ENCODE assay signal across 23 cellular contexts in genomic region chr6:3285049-3285639, GRCh38. TPM values are rescaled to one million over a fixed set of nuclear protein-coding genes. Genes with fewer than 3 reads are reported as not detected.
DNase-seq lines count a peak whose midpoint lies in the region; ATAC-seq, FAIRE-seq and TF ChIP-seq lines count a peak whose summit lies in the region.
"Had no signal": no experiment of that assay in that cellular context is flagged by ENCODE, and none has a peak within 500 bp of the region (broad histone marks: within the 10 kb centered on the region; RNA-seq: fewer than 3 reads in every experiment).

No MANE protein-coding gene starts in this region.

- no peak for TF ChIP-seq POLR2A in ovary (IDR thresholded peaks at IDR 0.05)
- TF ChIP-seq POLR2A in GM12891 (IDR thresholded peaks at IDR 0.05; ENCODE audit: low read depth, low read length): no peak

- no peaks in the 10 kb centered on the region for H3K9me3 ChIP-seq in ovary
- H3K9me3 ChIP-seq: right lobe of liver had no signal

- intact Hi-C loops in head of caudate nucleus (cut with DNase I): loop anchor here (5.0 to 10.0 kb wide), 3 partner anchors 50 to 710 kb away; partner anchors contain the start of gene SLC22A23
- intact Hi-C loops in ovary (cut with DNase I): loop anchor here in 1 of 4 donors (10.0 kb wide), 1 partner anchor 170 kb away; the partner anchor contains the start of gene SLC22A23

- 89 to 91% (median 91%) methylated on average over 19 of the region's 19 CpGs for WGBS in ovary, 3 donors

- FAIRE-seq in GM12891 (lab: Jason Lieb, UNC): no peak
- FAIRE-seq: G401.6, HTR-8/SVneo had no signal

- TF ChIP-seq EP300 in ovary (IDR thresholded peaks at IDR 0.05): no peak

- CTCF ChIA-PET in HEK293T (lab: Yijun Ruan, JAX): no interaction called here

- no peaks in the 10 kb centered on the region for H3K4me1 ChIP-seq in ovary (ENCODE audit: insufficient read depth)
- H3K4me1 ChIP-seq: right lobe of liver had no signal

- H3K36me3 ChIP-seq in ovary: no peaks in the 10 kb centered on the region
- H3K36me3 ChIP-seq: cardiac muscle cell had no signal

- ATAC-seq in GM18498 (IDR thresholded peaks at IDR 0.05; ENCODE audit: unreplicated experiment): no peak
- ATAC-seq: right lobe of liver had no signal

- peak overlapping the region; percentile 52 for H3K27ac ChIP-seq in angular gyrus (ENCODE audit: low read depth, low read length)
- H3K27ac ChIP-seq in ovary: no peak overlapping the region
- H3K27ac ChIP-seq: cardiac muscle cell, hepatocyte, right lobe of liver had no signal

- H3K27me3 ChIP-seq in ovary: no peaks in the 10 kb centered on the region
- H3K27me3 ChIP-seq: cardiac muscle cell, hepatocyte, right lobe of liver had no signal

- no peak overlapping the region for H3K4me3 ChIP-seq in ovary
- H3K4me3 ChIP-seq: cardiac muscle cell, hepatocyte, right lobe of liver had no signal

- no peak for TF ChIP-seq CTCF in ovary (IDR thresholded peaks at IDR 0.05)

- peak; percentile 48 for DNase-seq in COLO829 (ENCODE audit: low spot score)
- peak in 23 of 42 donors; percentile 3 to 69 (median 34) for DNase-seq in head of caudate nucleus
- DNase-seq in ovary: peak in 3 of 5 donors; percentile 7 to 13 (median 9)
- no peak for DNase-seq in SHP77 (lab: John Stamatoyannopoulos, UW)
- no peak for DNase-seq in GM12891 (ENCODE audit: insufficient read length, low spot score)
- DNase-seq in HEK293T (ENCODE audit: extremely low spot score): no peak
- DNase-seq: activated naive CD4-positive, alpha-beta T cell; activated T-cell treated with anti-CD3 and anti-CD28 coated beads, Interleukin-2, amount 50 U/mL, for 1 hour; CD4-positive, CD25-positive, alpha-beta regulatory T cell; dermis blood vessel endothelial cell; DMS153; Kasumi-1; NCI-H1930; NCI-H226; NCI-H774; T1000 had no signal

- POLR2A ChIA-PET in HEK293T (lab: Yijun Ruan, JAX): no interaction called here

TF ChIP-seq in GM12891, 5 proteins besides CTCF, POLR2A, EP300 and RAD21:
- no peak for TF ChIP-seq POU2F2 (IDR thresholded peaks at IDR 0.05; ENCODE audit: low read depth, low read length)
- TF ChIP-seq PAX5 (IDR thresholded peaks at IDR 0.05; ENCODE audit: insufficient read depth, low read length, severe bottlenecking): no peak
- no peak for TF ChIP-seq TAF1 (IDR thresholded peaks at IDR 0.05; ENCODE audit: low read depth, low read length)
- no peak for TF ChIP-seq SPI1 (IDR thresholded peaks at IDR 0.05; ENCODE audit: low read depth, low read length)
- no peak for TF ChIP-seq POLR2AphosphoS5 (IDR thresholded peaks at IDR 0.05; ENCODE audit: low read depth, low read length)
TF ChIP-seq in GM12891: peak in this region for 0.

TF ChIP-seq in HEK293T, 16 proteins besides CTCF, POLR2A, EP300 and RAD21:
- no peak for TF ChIP-seq ZNF384 (IDR thresholded peaks at IDR 0.05)
- no peak for TF ChIP-seq NFRKB (IDR thresholded peaks at IDR 0.05)
- no peak for TF ChIP-seq HDGF (IDR thresholded peaks at IDR 0.05; ENCODE audit: borderline replicate concordance)
- TF ChIP-seq CTBP1 (IDR thresholded peaks at IDR 0.05; ENCODE audit: borderline replicate concordance): no peak
- TF ChIP-seq SP1 (IDR thresholded peaks at IDR 0.05): no peak
- no peak for TF ChIP-seq FOXK2 (IDR thresholded peaks at IDR 0.05)
- TF ChIP-seq L3MBTL2 (conservative IDR thresholded peaks at IDR 0.05): no peak
- no peak for TF ChIP-seq PKNOX1 (IDR thresholded peaks at IDR 0.05)
- no peak for TF ChIP-seq LEF1 (IDR thresholded peaks at IDR 0.05; ENCODE audit: borderline replicate concordance)
- TF ChIP-seq BHLHE40 (IDR thresholded peaks at IDR 0.05; ENCODE audit: borderline replicate concordance): no peak
- no peak for TF ChIP-seq FOXA1 (IDR thresholded peaks at IDR 0.05)
- no peak for TF ChIP-seq FOXM1 (IDR thresholded peaks at IDR 0.05; ENCODE audit: borderline replicate concordance)
- no peak for TF ChIP-seq SUZ12 (IDR thresholded peaks at IDR 0.05)
- no peak for TF ChIP-seq TARDBP (IDR thresholded peaks at IDR 0.05)
- TF ChIP-seq ELF4 (IDR thresholded peaks at IDR 0.05): no peak
- no peak for TF ChIP-seq ARNT (IDR thresholded peaks at IDR 0.05)

RNA-seq across cellular contexts. Expression of gene PSMG4, which starts 26.4 kb away (rescaled TPM):
- 10 to 100 TPM; 13.9 to 24.3 (median 22.7) TPM for total RNA-seq in ovary
- polyA plus RNA-seq in ovary: 10 to 100 TPM in 1 of 2 donors, 1 to 10 TPM in 1; 8.5 to 34.8 TPM
- polyA plus RNA-seq in GM12891 (2012; ENCODE audit: low read depth, missing spikeins): 36.3 TPM

RNA-seq across cellular contexts. Expression of gene TUBB2B, which starts 57.7 kb away (rescaled TPM):
- 1 to 10 TPM in 5 of 7 donors, under 1 TPM in 2; 0.73 to 3.6 (median 1.7) TPM for total RNA-seq in ovary
- polyA plus RNA-seq in ovary: under 1 TPM; 0.67 to 0.81 TPM
- polyA plus RNA-seq in GM12891 (2012; ENCODE audit: low read depth, missing spikeins): 33.4 TPM

Comparison
In these comparisons a context has a peak if more than half of its experiments do, and no peak if none do; other contexts are left out.
1. DNase-seq: peak in COLO829 (single experiment), head of caudate nucleus (23 of 42) and ovary (3 of 5); none in SHP77 (0 of 2), GM12891 (single experiment) and HEK293T (single experiment).